25 cellular contexts compared by ENCODE assay signal in the genomic region with DNA sequence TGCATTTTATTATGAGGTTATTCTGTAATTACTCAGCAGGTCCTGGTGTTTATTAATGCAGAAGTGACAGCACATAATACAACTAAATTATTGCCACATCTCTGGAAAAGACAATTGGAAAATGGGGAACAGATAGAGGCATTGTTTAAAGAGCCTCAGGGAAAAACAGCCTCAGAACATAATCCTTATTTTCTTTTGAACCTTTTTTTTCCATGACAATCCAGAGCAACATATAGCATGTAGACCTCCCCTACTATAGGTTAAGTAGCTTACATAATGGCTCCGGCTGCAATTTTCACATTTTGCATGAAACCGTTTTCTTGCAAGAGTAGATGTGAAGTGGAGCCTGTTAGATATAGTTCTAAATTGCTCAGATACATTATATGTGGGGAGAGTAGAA.
"Had no signal": no experiment of that assay in that cellular context is flagged by ENCODE, and none has a peak within 500 bp of the region (broad histone marks: within the 10 kb centered on the region; RNA-seq: fewer than 3 reads in every experiment).

No MANE protein-coding gene starts in this region.

- ATAC-seq: activated CD4-positive, alpha-beta T cell treated with anti-CD3 and anti-CD28 coated beads for 36 hours; activated CD8-positive, alpha-beta memory T cell treated with anti-CD3 and anti-CD28 coated beads, Interleukin-2, amount 10 ng/mL, durations not matched to agents 7 days and 5 days; activated CD8-positive, alpha-beta T cell treated with anti-CD3 and anti-CD28 coated beads, Interleukin-2, amount 10 ng/mL, durations not matched to agents 7 days and 5 days; activated naive CD8-positive, alpha-beta T cell treated with anti-CD3 and anti-CD28 coated beads, Interleukin-2, amount 50 U/mL, for 24 hours; body of pancreas had no signal

- DNase-seq: activated CD4-positive, alpha-beta memory T cell treated with anti-CD3 and anti-CD28 coated beads for 36 hours; activated CD4-positive, alpha-beta T cell treated with anti-CD3 and anti-CD28 coated beads for 36 hours; activated CD4-positive, alpha-beta T cell treated with anti-CD3 and anti-CD28 coated beads, Interleukin-2, amount 10 ng/mL, durations not matched to agents 24 days and 14 days; activated CD4-positive, CD25-positive, alpha-beta regulatory T cell; activated CD4-positive, CD25-positive, alpha-beta regulatory T cell treated with anti-CD3 and anti-CD28 coated beads, Interleukin-2, amount 50 U/mL, for 72 hours; activated CD8-positive, alpha-beta memory T cell treated with anti-CD3 and anti-CD28 coated beads, Interleukin-2, amount 10 ng/mL, durations not matched to agents 7 days and 5 days; activated CD8-positive, alpha-beta memory T cell treated with anti-CD3 and anti-CD28 coated beads, Interleukin-2, amount 50 U/mL, for 4 hours; activated CD8-positive, alpha-beta T cell treated with anti-CD3 and anti-CD28 coated beads, Interleukin-2, amount 10 ng/mL, durations not matched to agents 7 days and 5 days; activated effector memory CD4-positive, alpha-beta T cell treated with anti-CD3 and anti-CD28 coated beads, Interleukin-2, amount 50 U/mL, for 16 hours; activated naive CD4-positive, alpha-beta T cell treated with anti-CD3 and anti-CD28 coated beads for 36 hours; activated naive CD8-positive, alpha-beta T cell treated with anti-CD3 and anti-CD28 coated beads for 36 hours; activated naive CD8-positive, alpha-beta T cell treated with anti-CD3 and anti-CD28 coated beads, Interleukin-2, amount 50 U/mL, for 24 hours; activated T-cell treated with anti-CD3 and anti-CD28 coated beads, Interleukin-2, amount 50 U/mL, for 1 hour; activated T-cell treated with anti-CD3 and anti-CD28 coated beads, Interleukin-2, amount 50 U/mL, for 48 hours; adrenal gland; amygdala; aorta; body of pancreas; caudate nucleus; cerebellar nuclear complex; colonic mucosa; effector CD8-positive, alpha-beta T cell; esophagus squamous epithelium; head of caudate nucleus; hippocampal formation had no signal
